In the genomic region with DNA sequence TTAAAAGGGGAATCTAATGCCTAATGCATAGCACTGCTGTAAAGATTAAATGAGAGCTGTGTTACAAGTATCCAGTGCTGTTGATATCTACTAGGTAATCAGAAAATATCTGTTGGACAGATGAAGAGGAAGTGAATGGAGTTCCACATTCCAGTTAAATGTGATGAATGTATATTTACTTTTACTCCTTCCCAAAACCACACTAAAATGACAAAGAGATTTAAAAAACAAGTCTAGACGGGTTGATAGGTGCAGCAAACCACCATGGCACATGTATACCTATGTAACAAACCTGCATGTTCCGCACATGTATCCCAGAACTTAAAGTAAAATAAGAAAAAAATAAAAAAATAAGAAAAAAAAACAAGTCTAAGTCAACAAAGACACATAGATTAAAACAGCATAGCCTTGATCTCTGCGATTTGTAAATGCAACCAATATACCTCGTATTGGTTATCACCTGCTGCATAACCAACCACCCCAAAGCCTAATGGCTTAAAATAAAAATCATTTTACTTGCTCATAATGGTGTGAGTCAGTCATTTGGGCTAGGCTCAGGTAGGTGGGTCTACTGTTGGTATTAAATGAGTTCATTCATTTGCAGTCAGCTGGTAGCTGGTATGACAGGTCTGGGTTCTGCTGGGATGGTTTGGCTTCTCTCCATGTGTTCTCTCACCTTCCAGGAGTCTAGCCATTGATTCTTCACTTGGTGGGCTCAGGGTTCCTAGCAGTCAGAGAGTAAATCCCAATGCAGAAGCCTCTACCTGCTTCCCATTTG, we compare ENCODE assay signal across 35 cellular contexts. TPM values are rescaled to one million over a fixed set of nuclear protein-coding genes. Genes with fewer than 3 reads are reported as not detected.
"Had no signal": no experiment of that assay in that cellular context is flagged by ENCODE, and none has a peak within 500 bp of the region (broad histone marks: within the 10 kb centered on the region; RNA-seq: fewer than 3 reads in every experiment).

No MANE protein-coding gene starts in this region.

- H3K4me1 Mint-ChIP-seq: activated CD4-positive, alpha-beta T cell treated with anti-CD3 and anti-CD28 coated beads for 36 hours; activated CD4-positive, alpha-beta T cell treated with anti-CD3 and anti-CD28 coated beads, Interleukin-2, amount 10 ng/mL, durations not matched to agents 7 days and 5 days; activated naive CD4-positive, alpha-beta T cell treated with anti-CD3 and anti-CD28 coated beads, Interleukin-2, amount 50 U/mL, for 24 hours; IgD-negative memory B cell; WTC11 had no signal

- H3K36me3 ChIP-seq: adrenal gland had no signal

- H3K9me3 ChIP-seq: adrenal gland had no signal

- H3K36me3 Mint-ChIP-seq: activated naive CD4-positive, alpha-beta T cell treated with anti-CD3 and anti-CD28 coated beads, Interleukin-2, amount 50 U/mL, for 24 hours; IgD-negative memory B cell had no signal

- FAIRE-seq: astrocyte had no signal

- H3K4me3 ChIP-seq: adrenal gland, body of pancreas had no signal

- H3K4me3 Mint-ChIP-seq: activated CD4-positive, alpha-beta T cell treated with anti-CD3 and anti-CD28 coated beads for 36 hours; activated CD4-positive, alpha-beta T cell treated with anti-CD3 and anti-CD28 coated beads, Interleukin-2, amount 10 ng/mL, durations not matched to agents 7 days and 5 days; activated CD8-positive, alpha-beta T cell treated with anti-CD3 and anti-CD28 coated beads, Interleukin-2, amount 10 ng/mL, durations not matched to agents 7 days and 5 days; activated naive CD4-positive, alpha-beta T cell treated with anti-CD3 and anti-CD28 coated beads, Interleukin-2, amount 50 U/mL, for 24 hours; activated T-cell treated with anti-CD3 and anti-CD28 coated beads, Interleukin-2, amount 50 U/mL, for 24 hours; IgD-negative memory B cell; WTC11 had no signal

- ATAC-seq: activated CD4-positive, alpha-beta T cell treated with anti-CD3 and anti-CD28 coated beads for 36 hours; activated CD4-positive, CD25-positive, alpha-beta regulatory T cell treated with anti-CD3 and anti-CD28 coated beads, Interleukin-2, amount 50 U/mL, for 24 hours; activated CD8-positive, alpha-beta T cell treated with anti-CD3 and anti-CD28 coated beads, Interleukin-2, amount 10 ng/mL, durations not matched to agents 7 days and 5 days; body of pancreas; Panc1; Right ventricle myocardium inferior; WTC11 had no signal

- H3K27me3 ChIP-seq: adrenal gland, body of pancreas had no signal

- H3K27ac ChIP-seq: adrenal gland, body of pancreas had no signal

- DNase-seq: activated CD4-positive, alpha-beta T cell treated with anti-CD3 and anti-CD28 coated beads for 36 hours; activated CD4-positive, alpha-beta T cell treated with anti-CD3 and anti-CD28 coated beads, Interleukin-2, amount 10 ng/mL, durations not matched to agents 7 days and 5 days; activated CD4-positive, alpha-beta T cell treated with anti-CD3 and anti-CD28 coated beads, Interleukin-2, amount 50 U/mL, for 48 hours; activated CD8-positive, alpha-beta T cell treated with anti-CD3 and anti-CD28 coated beads, Interleukin-2, amount 10 ng/mL, durations not matched to agents 7 days and 5 days; activated gamma-delta T cell; activated naive CD4-positive, alpha-beta T cell treated with Interleukin-2 at 50 U/mL for 16 hours; activated T-cell treated with anti-CD3 and anti-CD28 coated beads, Interleukin-2, amount 50 U/mL, for 24 hours; adrenal gland; body of pancreas; central memory CD4-positive, alpha-beta T cell; Karpas-422; KBM-7; NCI-H1105; NCI-H1436; NCI-H1694; NCI-H1930; NCI-H2081 treated with DMSO at 0.1 percent for 48 hours; NCI-H345; NCI-H524 treated with DMSO at 0.1 percent for 48 hours; SIG-M5; SW 1271; T-helper 1 cell; T-helper 9 cell had no signal

- H3K9me3 Mint-ChIP-seq: activated naive CD4-positive, alpha-beta T cell treated with anti-CD3 and anti-CD28 coated beads, Interleukin-2, amount 50 U/mL, for 24 hours had no signal

- H3K4me1 ChIP-seq: adrenal gland, body of pancreas had no signal

- H3K27ac Mint-ChIP-seq: activated CD4-positive, alpha-beta T cell treated with anti-CD3 and anti-CD28 coated beads for 36 hours; activated CD4-positive, alpha-beta T cell treated with anti-CD3 and anti-CD28 coated beads, Interleukin-2, amount 10 ng/mL, durations not matched to agents 7 days and 5 days; activated CD8-positive, alpha-beta T cell treated with anti-CD3 and anti-CD28 coated beads, Interleukin-2, amount 10 ng/mL, durations not matched to agents 7 days and 5 days; activated naive CD4-positive, alpha-beta T cell treated with anti-CD3 and anti-CD28 coated beads, Interleukin-2, amount 50 U/mL, for 24 hours; activated T-cell treated with anti-CD3 and anti-CD28 coated beads, Interleukin-2, amount 50 U/mL, for 24 hours; activated T-helper 2 cell treated with anti-CD3 and anti-CD28 coated beads, Interferon-gamma antibody, Interleukin-2, Interleukin-4, amounts not matched to agents 10 μg/mL and 5 μg/mL and 100 μg/mL, durations not matched to agents 14 hours and 24 hours and 36 hours; IgD-negative memory B cell; WTC11 had no signal

RNA-seq across cellular contexts. Expression of gene SLC6A5, which starts 39.7 kb away (rescaled TPM):
- total RNA-seq: activated CD4-positive, alpha-beta T cell treated with anti-CD3 and anti-CD28 coated beads for 36 hours; activated CD4-positive, alpha-beta T cell treated with anti-CD3 and anti-CD28 coated beads, Interleukin-2, amount 10 ng/mL, durations not matched to agents 7 days and 5 days; activated CD8-positive, alpha-beta T cell treated with anti-CD3 and anti-CD28 coated beads, Interleukin-2, amount 10 ng/mL, durations not matched to agents 7 days and 5 days; activated T-helper 2 cell treated with anti-CD3 and anti-CD28 coated beads, Interferon-gamma antibody, Interleukin-2, Interleukin-4, amounts not matched to agents 10 μg/mL and 5 μg/mL and 100 μg/mL, durations not matched to agents 14 hours and 24 hours and 36 hours; astrocyte; body of pancreas; MCF 10A; NCI-H460; Right ventricle myocardium inferior; RPMI7951; SK-MEL-5; WTC11 had no signal
- polyA plus RNA-seq: IgD-negative memory B cell had no signal
